In the genomic region with DNA sequence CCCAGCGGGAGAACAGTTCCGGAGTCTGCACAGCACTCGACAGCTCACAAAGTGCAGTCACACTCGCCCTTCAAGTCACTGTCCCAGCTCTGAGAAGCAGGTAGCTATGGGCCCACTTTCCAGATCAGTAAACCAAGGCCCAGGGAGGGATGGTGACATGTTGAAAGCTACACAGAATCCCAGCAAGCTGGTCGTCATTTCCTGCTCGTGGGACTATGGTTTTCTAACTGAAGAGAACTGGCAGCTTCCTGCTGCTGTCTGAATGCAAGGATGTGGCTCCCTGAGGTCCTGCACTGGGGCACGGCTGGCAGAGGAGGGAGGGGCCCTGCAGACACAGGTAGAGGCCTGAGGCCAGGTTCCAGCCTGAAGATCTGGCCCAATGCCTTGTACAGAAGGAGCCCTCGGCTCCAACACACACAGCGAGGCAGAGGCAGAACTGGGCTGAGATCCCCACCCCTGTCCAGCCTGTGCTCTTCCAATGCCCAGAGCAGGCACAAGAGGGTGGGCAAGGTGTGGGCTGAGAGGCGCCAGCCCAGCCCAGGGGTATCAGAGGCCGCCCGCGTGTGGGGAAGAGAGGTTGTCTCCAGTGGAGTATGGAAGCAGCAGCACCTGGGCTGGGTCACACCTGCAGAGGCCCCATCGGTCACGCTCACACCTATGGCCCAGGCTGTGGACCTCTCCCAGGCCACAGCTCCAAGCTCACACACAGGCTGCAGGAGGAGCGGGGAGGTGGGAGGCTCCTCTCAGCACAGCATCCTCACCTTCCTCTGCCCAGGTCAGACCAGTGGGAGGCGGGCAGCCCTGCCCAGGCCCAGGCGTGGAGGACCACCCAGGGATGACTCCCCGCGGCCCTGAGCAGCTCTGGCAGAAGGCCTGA, we compare ENCODE assay signal across 16 cellular contexts.
"Had no signal": no experiment of that assay in that cellular context is flagged by ENCODE, and none has a peak within 500 bp of the region (broad histone marks: within the 10 kb centered on the region; RNA-seq: fewer than 3 reads in every experiment).

No MANE protein-coding gene starts in this region.

- DNase-seq: activated CD4-positive, alpha-beta T cell treated with anti-CD3 and anti-CD28 coated beads for 36 hours; activated CD4-positive, alpha-beta T cell treated with anti-CD3 and anti-CD28 coated beads, Interleukin-2, amount 50 U/mL, for 48 hours; activated naive CD8-positive, alpha-beta T cell treated with anti-CD3 and anti-CD28 coated beads for 36 hours; amniotic stem cell; foreskin keratinocyte; glutamatergic neuron; hypothalamus; left ventricle myocardium inferior; naive thymus-derived CD8-positive, alpha-beta T cell; stimulated activated naive CD4-positive, alpha-beta T cell treated with Interleukin-2 at 50 U/mL for 16 hours had no signal

- H3K36me3 ChIP-seq: cardiac muscle cell, left ventricle myocardium inferior, tibial artery, vagina had no signal

- H3K27ac Mint-ChIP-seq: activated CD4-positive, alpha-beta T cell treated with anti-CD3 and anti-CD28 coated beads for 36 hours; activated naive CD8-positive, alpha-beta T cell treated with anti-CD3 and anti-CD28 coated beads for 36 hours; memory B cell; WTC11 had no signal

- H3K27ac ChIP-seq: cardiac muscle cell, epithelial cell of prostate, foreskin keratinocyte, left ventricle myocardium inferior, tibial artery, vagina had no signal

- H3K27me3 ChIP-seq: cardiac muscle cell, foreskin keratinocyte, vagina had no signal

- H3K4me3 ChIP-seq: cardiac muscle cell, left ventricle myocardium inferior, tibial artery, vagina had no signal

- H3K9me3 Mint-ChIP-seq: activated naive CD8-positive, alpha-beta T cell treated with anti-CD3 and anti-CD28 coated beads for 36 hours; memory B cell; naive thymus-derived CD8-positive, alpha-beta T cell; WTC11 had no signal

- ATAC-seq: activated CD4-positive, alpha-beta T cell treated with anti-CD3 and anti-CD28 coated beads for 36 hours; foreskin keratinocyte; naive thymus-derived CD8-positive, alpha-beta T cell had no signal

- H3K9me3 ChIP-seq: left ventricle myocardium inferior, tibial artery, vagina had no signal

- H3K4me1 ChIP-seq: foreskin keratinocyte, left ventricle myocardium inferior, tibial artery, vagina had no signal

- H3K36me3 Mint-ChIP-seq: activated naive CD8-positive, alpha-beta T cell treated with anti-CD3 and anti-CD28 coated beads for 36 hours; memory B cell; naive thymus-derived CD8-positive, alpha-beta T cell had no signal

- H3K4me3 Mint-ChIP-seq: activated CD4-positive, alpha-beta T cell treated with anti-CD3 and anti-CD28 coated beads for 36 hours; activated naive CD8-positive, alpha-beta T cell treated with anti-CD3 and anti-CD28 coated beads for 36 hours; memory B cell; naive thymus-derived CD8-positive, alpha-beta T cell; WTC11 had no signal

- H3K4me1 Mint-ChIP-seq: activated CD4-positive, alpha-beta T cell treated with anti-CD3 and anti-CD28 coated beads for 36 hours; activated naive CD8-positive, alpha-beta T cell treated with anti-CD3 and anti-CD28 coated beads for 36 hours; memory B cell; naive thymus-derived CD8-positive, alpha-beta T cell had no signal
